Comparison of ENCODE assay signal across 10 cellular contexts in genomic region chr22:44587004-44587793, GRCh38.
DNase-seq lines count a peak whose midpoint lies in the region; ATAC-seq, FAIRE-seq and TF ChIP-seq lines count a peak whose summit lies in the region.
"Had no signal": no experiment of that assay in that cellular context is flagged by ENCODE, and none has a peak within 500 bp of the region (broad histone marks: within the 10 kb centered on the region; RNA-seq: fewer than 3 reads in every experiment).

No MANE protein-coding gene starts in this region.

- no peaks in the 10 kb centered on the region for H3K79me2 ChIP-seq in astrocyte (ENCODE audit: insufficient read depth, low read length)
- H3K79me2 ChIP-seq in smooth muscle cell (ENCODE audit: low read depth), result no peaks in the 10 kb centered on the region

- H2AFZ ChIP-seq in astrocyte (ENCODE audit: low read depth, low read length) (no peak overlapping the region), smooth muscle cell (ENCODE audit: low read depth) (no peak overlapping the region)

- DNase-seq in DMS153 (lab: John Stamatoyannopoulos, UW), result peak; percentile 76
- DNase-seq in NCI-H146 treated with DMSO at 0.1 percent for 48 hours (lab: John Stamatoyannopoulos, UW; ENCODE audit: unreplicated experiment), result peak; percentile 79
- DNase-seq in astrocyte (ENCODE audit: low read depth), result peak; percentile 45
- no peak for DNase-seq in smooth muscle cell (lab: John Stamatoyannopoulos, UW; ENCODE audit: unreplicated experiment)
- DNase-seq in H4 (ENCODE audit: low spot score), result no peak
- no peak for DNase-seq in substantia nigra (lab: John Stamatoyannopoulos, UW)
- DNase-seq: amniotic stem cell had no signal

- H3K4me1 ChIP-seq in astrocyte (ENCODE audit: insufficient read depth, low read length) (no peaks in the 10 kb centered on the region), mucosa of stomach (ENCODE audit: control insufficient read depth, insufficient read depth, low read length) (peaks cover 14% of the 10 kb centered on the region), smooth muscle cell (ENCODE audit: low read depth) (peaks cover 12% of the 10 kb centered on the region)

- H4K20me1 ChIP-seq in astrocyte (ENCODE audit: insufficient read depth, low read length) (no peaks in the 10 kb centered on the region), smooth muscle cell (ENCODE audit: low read depth) (no peaks in the 10 kb centered on the region)

- H3K4me2 ChIP-seq in astrocyte (ENCODE audit: low read length) (peak overlapping the region; percentile 67), smooth muscle cell (no peak overlapping the region)

- no peaks in the 10 kb centered on the region for H3F3A ChIP-seq in smooth muscle cell (ENCODE audit: low read depth)

- H3K27me3 Mint-ChIP-seq in astrocyte (ENCODE audit: low read depth, unreplicated experiment), result peaks cover 52% of the 10 kb centered on the region

- FAIRE-seq in astrocyte (lab: Jason Lieb, UNC), result no peak

- H3K4me3 ChIP-seq in astrocyte (ENCODE audit: insufficient read depth, low read depth, low read length), result no peak overlapping the region
- H3K4me3 ChIP-seq in mucosa of stomach (ENCODE audit: low read length), result peak overlapping the region; percentile 6
- H3K4me3 ChIP-seq in smooth muscle cell, result no peak overlapping the region

- H3K9me3 ChIP-seq in astrocyte (ENCODE audit: insufficient read depth, low read depth, low read length), result no peaks in the 10 kb centered on the region
- no peaks in the 10 kb centered on the region for H3K9me3 ChIP-seq in mucosa of stomach (ENCODE audit: control insufficient read depth, low read length)
- H3K9me3 ChIP-seq in smooth muscle cell (replicated peaks; ENCODE audit: low read depth), result no peaks in the 10 kb centered on the region

- H3K27ac ChIP-seq in astrocyte (ENCODE audit: low read depth, low read length), result no peak overlapping the region
- H3K27ac ChIP-seq in smooth muscle cell (ENCODE audit: low read depth), result no peak overlapping the region
- H3K27ac ChIP-seq in substantia nigra (ENCODE audit: low read depth, low read length, poor library complexity, severe bottlenecking), result no peak overlapping the region

- ATAC-seq in HG02678 (IDR thresholded peaks at IDR 0.05; ENCODE audit: unreplicated experiment), result no peak
- ATAC-seq: HCT116 had no signal

- WGBS in smooth muscle cell (ENCODE audit: low lambda C conversion rate), result 87% methylated on average over 24 of the region's 24 CpGs

- no peak for TF ChIP-seq CTCF in astrocyte (IDR thresholded peaks at IDR 0.05; ENCODE audit: insufficient read depth, low read depth, low read length)
- TF ChIP-seq CTCF in smooth muscle cell (IDR thresholded peaks at IDR 0.05; ENCODE audit: borderline replicate concordance, insufficient read depth, poor library complexity, severe bottlenecking), result no peak

- peaks cover 2% of the 10 kb centered on the region for H3K36me3 Mint-ChIP-seq in astrocyte (ENCODE audit: low read depth, unreplicated experiment)

- H3K9ac ChIP-seq in astrocyte (ENCODE audit: low read length) (no peak overlapping the region), mucosa of stomach (ENCODE audit: low read length) (peak overlapping the region; percentile 50), smooth muscle cell (ENCODE audit: low read depth) (no peak overlapping the region)

- no peak overlapping the region for H3K4me3 Mint-ChIP-seq in astrocyte (ENCODE audit: unreplicated experiment)

- H3K27ac Mint-ChIP-seq in astrocyte (ENCODE audit: unreplicated experiment), result no peak overlapping the region

- H3K9me3 Mint-ChIP-seq in astrocyte (ENCODE audit: unreplicated experiment), result peaks cover 11% of the 10 kb centered on the region

- peaks cover 20% of the 10 kb centered on the region for H3K27me3 ChIP-seq in astrocyte (ENCODE audit: insufficient read depth, low read length)
- peaks cover 26% of the 10 kb centered on the region for H3K27me3 ChIP-seq in mucosa of stomach (ENCODE audit: control insufficient read depth, insufficient read depth, low read length)
- peaks cover 12% of the 10 kb centered on the region for H3K27me3 ChIP-seq in smooth muscle cell (ENCODE audit: low read depth)

- H3K36me3 ChIP-seq in astrocyte (ENCODE audit: insufficient read depth, low read length) (no peaks in the 10 kb centered on the region), mucosa of stomach (ENCODE audit: control insufficient read depth, insufficient read depth, low read length) (no peaks in the 10 kb centered on the region), smooth muscle cell (ENCODE audit: low read depth) (no peaks in the 10 kb centered on the region)

- no peaks in the 10 kb centered on the region for H3K4me1 Mint-ChIP-seq in astrocyte (ENCODE audit: low read depth, unreplicated experiment)

Comparison
In these comparisons a context has a peak if more than half of its experiments do, and no peak if none do; other contexts are left out.
1. DNase-seq: peak in DMS153 (single experiment), NCI-H146 treated with DMSO at 0.1 percent for 48 hours (single experiment) and astrocyte (single experiment); none in smooth muscle cell (single experiment), H4 (single experiment) and substantia nigra (0 of 49).